ENCODE assay signal across 17 cellular contexts in genomic region chr16:69812213-69813014, GRCh38. TPM values are rescaled to one million over a fixed set of nuclear protein-coding genes. Genes with fewer than 3 reads are reported as not detected.
DNase-seq lines count a peak whose midpoint lies in the region; ATAC-seq and TF ChIP-seq lines count a peak whose summit lies in the region.
"Had no signal": no experiment of that assay in that cellular context is flagged by ENCODE, and none has a peak within 500 bp of the region (broad histone marks: within the 10 kb centered on the region; RNA-seq: fewer than 3 reads in every experiment).

No MANE protein-coding gene starts in this region.

- 80% methylated on average over 8 of the region's 8 CpGs for WGBS in SK-N-SH (ENCODE audit: low lambda C conversion rate)

- H3K9me3 Mint-ChIP-seq in WTC11 = no peaks in the 10 kb centered on the region
- no peaks in the 10 kb centered on the region for H3K9me3 Mint-ChIP-seq in activated CD4-positive, alpha-beta memory T cell treated with anti-CD3 and anti-CD28 coated beads, Interleukin-2, amount 10 ng/mL, durations not matched to agents 7 days and 5 days

- no peak for TF ChIP-seq RAD21 in SK-N-SH (IDR thresholded peaks at IDR 0.05; ENCODE audit: low read length)

- no peak overlapping the region for H3K4me3 Mint-ChIP-seq in WTC11
- H3K4me3 Mint-ChIP-seq in activated CD4-positive, alpha-beta memory T cell treated with anti-CD3 and anti-CD28 coated beads, Interleukin-2, amount 10 ng/mL, durations not matched to agents 7 days and 5 days = no peak overlapping the region

- ATAC-seq in SK-N-SH treated with all-trans-retinoic acid at 6 μM for 48 hours (no peak; the same call in 2 of the 3 replicates), WTC11 (no peak), HG02852 (IDR thresholded peaks at IDR 0.05; ENCODE audit: unreplicated experiment) (no peak)

- no peak overlapping the region for H3K27ac Mint-ChIP-seq in WTC11
- no peak overlapping the region for H3K27ac Mint-ChIP-seq in activated CD4-positive, alpha-beta memory T cell treated with anti-CD3 and anti-CD28 coated beads, Interleukin-2, amount 10 ng/mL, durations not matched to agents 7 days and 5 days

- H3K9me2 ChIP-seq in SK-N-SH = no peaks in the 10 kb centered on the region

- CTCF ChIA-PET in SK-N-SH (lab: Yijun Ruan, JAX) (interaction anchor here (1.6 to 1.9 kb wide), 2 partner anchors 15 to 118 kb away, joined by 4 to 5 read pairs; no protein-coding TSS in a partner anchor), WTC11 (lab: Charles Lee) (interaction anchor here (1.1 to 2.4 kb wide), 2 partner anchors 47 to 118 kb away, joined by 3 to 9 read pairs; no protein-coding TSS in a partner anchor)
- CTCF ChIA-PET in activated CD4-positive, alpha-beta memory T cell treated with anti-CD3 and anti-CD28 coated beads, Interleukin-2, amount 10 ng/mL, durations not matched to agents 7 days and 5 days (lab: Charles Lee) = no interaction called here

- H3K79me2 ChIP-seq in SK-N-SH (ENCODE audit: insufficient read depth) = no peaks in the 10 kb centered on the region

- DNase-seq in SK-N-SH (no peak), WTC11 (ENCODE audit: low spot score) (no peak), fibroblast of mammary gland (ENCODE audit: low read depth) (peak; percentile 34), DMS79 treated with DMSO at 0.1 percent for 48 hours (lab: John Stamatoyannopoulos, UW) (no peak), NCI-H146 (lab: John Stamatoyannopoulos, UW) (no peak)
- no peak for DNase-seq in activated CD4-positive, alpha-beta memory T cell treated with anti-CD3 and anti-CD28 coated beads, Interleukin-2, amount 10 ng/mL, durations not matched to agents 7 days and 5 days
- DNase-seq: Caco-2, GF-D8, Kasumi-1, NCI-H1694, NCI-H2107, NCI-H226, NCI-H526 treated with DMSO at 0.1 percent for 48 hours had no signal

- H3K9me3 ChIP-seq in SK-N-SH = no peaks in the 10 kb centered on the region
- H3K9me3 ChIP-seq: Caco-2 had no signal

- no peak overlapping the region for H3K9ac ChIP-seq in SK-N-SH

- H3K4me1 ChIP-seq in SK-N-SH (ENCODE audit: control insufficient read depth in 1 of 2, insufficient read depth in 2 of 2, low read depth in 1 of 2, low read length in 1 of 2) = no peaks in the 10 kb centered on the region

- H3K36me3 Mint-ChIP-seq in WTC11 = peaks cover 10% of the 10 kb centered on the region
- peaks cover 31% of the 10 kb centered on the region for H3K36me3 Mint-ChIP-seq in activated CD4-positive, alpha-beta memory T cell treated with anti-CD3 and anti-CD28 coated beads, Interleukin-2, amount 10 ng/mL, durations not matched to agents 7 days and 5 days (ENCODE audit: low read depth)

- H3F3A ChIP-seq in SK-N-SH (replicated peaks; ENCODE audit: insufficient read depth) = no peaks in the 10 kb centered on the region

- POLR2A ChIA-PET in SK-N-SH (lab: Yijun Ruan, JAX) (no interaction called here), WTC11 (lab: Charles Lee) (no interaction called here)
- POLR2A ChIA-PET in activated CD4-positive, alpha-beta memory T cell treated with anti-CD3 and anti-CD28 coated beads, Interleukin-2, amount 10 ng/mL, durations not matched to agents 7 days and 5 days (lab: Charles Lee) = no interaction called here

- no peak for TF ChIP-seq CTCF in SK-N-SH (IDR thresholded peaks at IDR 0.05)
- TF ChIP-seq CTCF in WTC11 (IDR thresholded peaks at IDR 0.05) = no peak
- TF ChIP-seq CTCF in fibroblast of mammary gland (conservative IDR thresholded peaks at IDR 0.05; ENCODE audit: control insufficient read depth, insufficient read depth, low read depth, low read length) = no peak

- H3K4me3 ChIP-seq in SK-N-SH (ENCODE audit: low read depth in 2 of 2, low read length in 1 of 2) = no peak overlapping the region
- H3K4me3 ChIP-seq in fibroblast of mammary gland (ENCODE audit: control insufficient read depth, low read depth, low read length) = no peak overlapping the region

- no peak overlapping the region for H3K4me2 ChIP-seq in SK-N-SH

- no peak overlapping the region for H2AFZ ChIP-seq in SK-N-SH (ENCODE audit: low read depth)

- TF ChIP-seq EP300 in SK-N-SH (IDR thresholded peaks at IDR 0.05; ENCODE audit: borderline replicate concordance in 1 of 2, low read depth in 1 of 2, low read length in 1 of 2) = no peak

- no peaks in the 10 kb centered on the region for H4K20me1 ChIP-seq in SK-N-SH (ENCODE audit: insufficient read depth)

- no peaks in the 10 kb centered on the region for H3K4me1 Mint-ChIP-seq in WTC11
- H3K4me1 Mint-ChIP-seq in activated CD4-positive, alpha-beta memory T cell treated with anti-CD3 and anti-CD28 coated beads, Interleukin-2, amount 10 ng/mL, durations not matched to agents 7 days and 5 days = no peaks in the 10 kb centered on the region

- H3K27ac ChIP-seq in SK-N-SH (ENCODE audit: low read depth in 2 of 2, low read length in 1 of 2) = no peak overlapping the region
- H3K27ac ChIP-seq: 22Rv1, C4-2B had no signal

- no peaks in the 10 kb centered on the region for H3K27me3 ChIP-seq in SK-N-SH (ENCODE audit: insufficient read depth)

- H3K27me3 Mint-ChIP-seq in WTC11 (ENCODE audit: low read depth) = no peaks in the 10 kb centered on the region
- no peaks in the 10 kb centered on the region for H3K27me3 Mint-ChIP-seq in activated CD4-positive, alpha-beta memory T cell treated with anti-CD3 and anti-CD28 coated beads, Interleukin-2, amount 10 ng/mL, durations not matched to agents 7 days and 5 days

- H3K36me3 ChIP-seq in SK-N-SH (replicated peaks in 1 of 2; ENCODE audit: control insufficient read depth in 1 of 2, insufficient read depth in 2 of 2, low read length in 1 of 2) = peaks cover 0 to 11% of the 10 kb centered on the region in 2 experiments

TF ChIP-seq in SK-N-SH, 30 proteins besides CTCF, POLR2A, EP300 and RAD21 (continues in another document):
- 0 out of 2 replicates have a peak, but pooled peaks have one; percentile 9 for TF ChIP-seq TCF12 (IDR thresholded peaks at IDR 0.05)
- TF ChIP-seq PBX3 (IDR thresholded peaks at IDR 0.05) = no peak

TF ChIP-seq in SK-N-SH treated with all-trans-retinoic acid at 6 μM for 48 hours, 23 proteins besides CTCF, POLR2A, EP300 and RAD21 (continues in another document):
- no peak for TF ChIP-seq SNAI2 (CRISPR knock-in tag; IDR thresholded peaks at IDR 0.05)
- TF ChIP-seq ZFP3 (CRISPR knock-in tag; IDR thresholded peaks at IDR 0.05) = no peak
- TF ChIP-seq TOX (CRISPR knock-in tag; IDR thresholded peaks at IDR 0.05; ENCODE audit: borderline replicate concordance) = no peak
- TF ChIP-seq ZNF565 (CRISPR knock-in tag; conservative IDR thresholded peaks at IDR 0.05; ENCODE audit: low read depth) = no peak
- no peak for TF ChIP-seq CSRNP3 (CRISPR knock-in tag; IDR thresholded peaks at IDR 0.05)
- no peak for TF ChIP-seq PPARA (CRISPR knock-in tag; IDR thresholded peaks at IDR 0.05; ENCODE audit: borderline replicate concordance)
- no peak for TF ChIP-seq CSDC2 (CRISPR knock-in tag; IDR thresholded peaks at IDR 0.05)
- no peak for TF ChIP-seq RARB (CRISPR knock-in tag; IDR thresholded peaks at IDR 0.05)

TF ChIP-seq in WTC11, 78 proteins besides CTCF, POLR2A, EP300 and RAD21:
- TF ChIP-seq GABPB1 (CRISPR knock-in tag; IDR thresholded peaks at IDR 0.05) (peak; percentile 52), FOXK1 (CRISPR knock-in tag; IDR thresholded peaks at IDR 0.05) (no peak)

RNA-seq across cellular contexts. Expression of gene WWP2, which starts 50.3 kb away (rescaled TPM):
- polyA plus RNA-seq in SK-N-SH (2012; rRNA removed) = 9.2 and 13.3 TPM in 2 replicates
- 7.6 and 9.0 TPM in 2 replicates for polyA plus RNA-seq in SK-N-SH (2012; cell fraction: cytosol; rRNA removed)
- 24.1 and 30.3 TPM in 2 replicates for polyA plus RNA-seq in SK-N-SH (2012; cell fraction: nucleus; rRNA removed)
- 37.9 to 39.1 TPM (median 39.0 TPM) in 3 replicates for total RNA-seq in WTC11 (2021)
- total RNA-seq in activated CD4-positive, alpha-beta memory T cell treated with anti-CD3 and anti-CD28 coated beads, Interleukin-2, amount 10 ng/mL, durations not matched to agents 7 days and 5 days = 10 to 100 TPM; 59.4 to 61.6 TPM

RNA-seq across cellular contexts. Expression of gene NOB1, which starts 57.7 kb away (rescaled TPM):
- 79.5 and 86.3 TPM in 2 replicates for polyA plus RNA-seq in SK-N-SH (2012; rRNA removed)
- 64.8 and 74.8 TPM in 2 replicates for polyA plus RNA-seq in SK-N-SH (2012; cell fraction: cytosol; rRNA removed)
- polyA plus RNA-seq in SK-N-SH (2012; cell fraction: nucleus; rRNA removed) = 48.5 and 55.5 TPM in 2 replicates
- total RNA-seq in WTC11 (2021) = 80.3 to 88.0 TPM (median 81.7 TPM) in 3 replicates
- total RNA-seq in activated CD4-positive, alpha-beta memory T cell treated with anti-CD3 and anti-CD28 coated beads, Interleukin-2, amount 10 ng/mL, durations not matched to agents 7 days and 5 days = 10 to 100 TPM; 60.6 to 62.5 TPM
